8 cellular contexts compared by ENCODE assay signal in the genomic region with DNA sequence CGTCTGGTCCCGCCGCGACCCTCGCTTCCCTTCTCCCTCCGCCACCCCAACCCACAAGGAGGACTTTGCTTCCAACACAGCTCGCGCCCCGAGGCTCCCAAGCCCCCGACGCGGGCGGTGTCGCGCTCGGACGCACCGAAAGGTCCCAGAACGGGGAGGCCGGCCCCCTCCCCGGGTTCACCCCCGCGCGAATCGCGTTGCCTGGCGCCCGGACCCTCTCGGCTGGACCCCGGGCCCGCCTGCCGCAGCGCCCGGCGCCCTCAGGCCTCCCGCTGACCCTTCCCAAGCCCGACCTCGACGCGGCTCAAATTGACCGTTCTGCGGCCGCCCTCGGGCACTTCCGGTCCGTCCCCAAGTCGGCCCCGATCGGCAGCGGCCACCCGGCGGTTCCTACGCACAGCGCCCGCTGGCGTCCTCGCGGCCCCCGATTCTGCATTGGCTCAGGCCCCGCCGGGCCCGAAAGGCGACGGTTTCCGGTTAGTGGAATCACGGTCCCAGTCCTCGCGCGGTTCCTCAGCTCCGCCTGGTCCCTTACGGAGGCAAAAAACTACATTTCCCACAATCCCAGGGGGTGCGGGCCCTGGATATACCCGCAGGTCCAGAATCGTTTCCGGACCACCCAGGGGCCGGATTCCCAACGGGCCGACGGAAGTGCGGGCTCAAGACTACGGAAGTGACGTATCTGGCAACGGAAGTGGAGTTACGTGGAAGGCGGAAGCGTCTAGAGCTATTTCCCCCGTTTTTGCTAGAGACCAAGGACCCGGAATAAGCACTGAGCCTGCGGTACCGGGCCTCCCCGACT. TPM values are rescaled to one million over a fixed set of nuclear protein-coding genes. Genes with fewer than 3 reads are reported as not detected.
DNase-seq lines count a peak whose midpoint lies in the region; ATAC-seq and TF ChIP-seq lines count a peak whose summit lies in the region.

A gene (minus strand): TSS at position 347 of the 802 bp plus-strand sequence. CDS start 451 bp downstream, outside the sequence.

- H3K9me3 Mint-ChIP-seq in CD14-positive monocyte, result peaks cover 0 to 2% (median 0%) of the 10 kb centered on the region in 7 donors

- ATAC-seq in GM19351 (IDR thresholded peaks at IDR 0.05; ENCODE audit: unreplicated experiment), result peak; percentile 83
- ATAC-seq in HG03521 (IDR thresholded peaks at IDR 0.05; ENCODE audit: unreplicated experiment), result peak; percentile 90

- peaks cover 3 to 4% (median 3%) of the 10 kb centered on the region in 3 donors for H3K27me3 Mint-ChIP-seq in CD14-positive monocyte (ENCODE audit: low read depth in 3 of 3)

- H3K36me3 Mint-ChIP-seq in CD14-positive monocyte, result peaks cover 8 to 12% of the 10 kb centered on the region in 2 donors

- H3K4me3 Mint-ChIP-seq in CD14-positive monocyte, result peak within 1 kb of the TSS; percentile 81 to 90

- peak within 1 kb of the TSS; percentile 95 to 99 (median 97) for H3K27ac Mint-ChIP-seq in CD14-positive monocyte

- H3K4me1 Mint-ChIP-seq in CD14-positive monocyte, result peaks cover 39% of the 10 kb centered on the region

- intact Hi-C loops in CD14-positive monocyte (cut with micrococcal nuclease), result loop anchor here in 1 of 2 donors (5.0 to 10.0 kb wide), 3 partner anchors 68 to 360 kb away; a partner anchor contains a TSS

- DNase-seq in CD14-positive monocyte (ENCODE audit: low spot score) (peak; percentile 100), NCI-H748 (lab: John Stamatoyannopoulos, UW; ENCODE audit: unreplicated experiment) (peak; percentile 99), dedifferentiated amniotic fluid mesenchymal stem cell (ENCODE audit: extremely low spot score) (peak; percentile 100), left kidney (ENCODE audit: low read depth, low spot score) (peak; percentile 100)
- DNase-seq in activated CD4-positive, alpha-beta T cell treated with anti-CD3 and anti-CD28 coated beads, Interleukin-2, amount 50 U/mL, for 1 hour, result peak; percentile 92
- peak; percentile 94 to 96 for DNase-seq in stimulated activated CD4-positive, alpha-beta T cell treated with anti-CD3 and anti-CD28 coated beads, Interleukin-2, amount 100 ng/mL, for 24 hours

- TF ChIP-seq CTCF in CD14-positive monocyte (IDR thresholded peaks at IDR 0.05), result peak; percentile 24

RNA-seq across cellular contexts. Expression of the gene that starts here (rescaled TPM):
- polyA plus RNA-seq in CD14-positive monocyte, result 100 to 1,000 TPM; 134 to 160 TPM

Comparison
In these comparisons a context has a peak if more than half of its experiments do, and no peak if none do; other contexts are left out.
1. Peak in every context shown above with its lines: DNase-seq and ATAC-seq.